In genomic region chr17:1377334-1377733, GRCh38 we compare ENCODE assay signal across 1 cellular context.
TF ChIP-seq lines count a peak whose summit lies in the region.

No MANE protein-coding gene starts in this region.

TF ChIP-seq in GM23338, 12 proteins besides CTCF, POLR2A, EP300 and RAD21 (continued from another document):
- TF ChIP-seq REST (IDR thresholded peaks at IDR 0.05; ENCODE audit: unreplicated experiment) (no peak), JUNB (IDR thresholded peaks at IDR 0.05; ENCODE audit: unreplicated experiment) (no peak), ZNF331 (CRISPR knock-in tag; IDR thresholded peaks at IDR 0.05; ENCODE audit: low read depth) (no peak), EZH2phosphoT487 (IDR thresholded peaks at IDR 0.05; ENCODE audit: unreplicated experiment) (no peak), POLR2AphosphoS5 (IDR thresholded peaks at IDR 0.05; ENCODE audit: low read depth) (no peak), EZH2 (IDR thresholded peaks at IDR 0.05; ENCODE audit: low read depth, unreplicated experiment) (no peak), ZNF462 (CRISPR knock-in tag; IDR thresholded peaks at IDR 0.05) (no peak), STAT1 (IDR thresholded peaks at IDR 0.05; ENCODE audit: unreplicated experiment) (no peak)
